ENCODE assay signal across 15 cellular contexts in the genomic region with DNA sequence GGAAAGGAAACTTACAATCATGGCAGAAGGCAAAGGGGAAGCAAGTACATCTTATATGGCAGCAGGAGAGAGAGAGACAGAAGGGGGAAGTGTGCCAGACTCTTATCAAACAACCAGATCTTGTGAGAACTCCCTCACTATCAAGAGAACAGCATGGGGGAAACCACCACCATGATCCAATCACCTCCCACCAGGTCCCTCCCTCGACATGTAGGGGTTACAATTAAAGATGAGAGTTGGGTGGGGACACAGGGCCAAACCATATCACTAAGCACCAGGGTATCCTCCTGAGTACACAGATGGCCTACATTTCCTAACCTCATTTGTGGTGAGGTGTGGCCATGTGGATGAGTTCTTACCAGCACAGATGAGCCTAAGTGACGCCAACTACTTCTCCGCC.
"Had no signal": no experiment of that assay in that cellular context is flagged by ENCODE, and none has a peak within 500 bp of the region (broad histone marks: within the 10 kb centered on the region; RNA-seq: fewer than 3 reads in every experiment).

No MANE protein-coding gene starts in this region.

- DNase-seq: activated CD4-positive, alpha-beta T cell treated with anti-CD3 and anti-CD28 coated beads for 4 hours; activated naive CD4-positive, alpha-beta T cell; foreskin melanocyte; left ventricle myocardium inferior; spleen; stimulated activated CD4-positive, alpha-beta T cell treated with anti-CD3 and anti-CD28 coated beads, Interleukin-1b, Interleukin-23, amount 100 ng/mL, for 48 hours; stimulated activated naive B cell treated with anti-CD40 and anti-IgM and Interleukin-4, amounts not matched to agents 10 μg/mL and 1 μg/mL and 100 μg/mL, for 72 hours; substantia nigra; transverse colon had no signal

- H3K9me3 ChIP-seq: ascending aorta, left ventricle myocardium inferior, spleen, transverse colon had no signal

- H3K4me3 Mint-ChIP-seq: activated T-helper 1 cell treated with anti-CD3 and anti-CD28 coated beads, Interleukin-12 subunit alpha, Interleukin-12 subunit beta, Interleukin-2, Interleukin-4 antibody, amounts not matched to agents 30 ng/mL and 10 ng/mL and 1 ng/mL, durations not matched to agents 14 hours and 24 hours and 36 hours; memory B cell; nephron; stimulated activated naive B cell treated with anti-CD40 and anti-IgM and Interleukin-4, amounts not matched to agents 10 μg/mL and 1 μg/mL and 100 μg/mL, for 72 hours had no signal

- H3K36me3 Mint-ChIP-seq: memory B cell; stimulated activated naive B cell treated with anti-CD40 and anti-IgM and Interleukin-4, amounts not matched to agents 10 μg/mL and 1 μg/mL and 100 μg/mL, for 72 hours had no signal

- H3K4me1 Mint-ChIP-seq: memory B cell; nephron; stimulated activated naive B cell treated with anti-CD40 and anti-IgM and Interleukin-4, amounts not matched to agents 10 μg/mL and 1 μg/mL and 100 μg/mL, for 72 hours had no signal

- H3K4me1 ChIP-seq: ascending aorta, left ventricle myocardium inferior, spleen, transverse colon had no signal

- ATAC-seq: sciatic nerve; stimulated activated naive B cell treated with anti-CD40 and anti-IgM and Interleukin-4, amounts not matched to agents 10 μg/mL and 1 μg/mL and 100 μg/mL, for 72 hours had no signal

- H3K4me3 ChIP-seq: ascending aorta, left ventricle myocardium inferior, spleen, transverse colon had no signal

- H3K9me3 Mint-ChIP-seq: activated T-helper 1 cell treated with anti-CD3 and anti-CD28 coated beads, Interleukin-12 subunit alpha, Interleukin-12 subunit beta, Interleukin-2, Interleukin-4 antibody, amounts not matched to agents 30 ng/mL and 10 ng/mL and 1 ng/mL, durations not matched to agents 14 hours and 24 hours and 36 hours had no signal

- H3K27ac Mint-ChIP-seq: activated T-helper 1 cell treated with anti-CD3 and anti-CD28 coated beads, Interleukin-12 subunit alpha, Interleukin-12 subunit beta, Interleukin-2, Interleukin-4 antibody, amounts not matched to agents 30 ng/mL and 10 ng/mL and 1 ng/mL, durations not matched to agents 14 hours and 24 hours and 36 hours; memory B cell; nephron; stimulated activated naive B cell treated with anti-CD40 and anti-IgM and Interleukin-4, amounts not matched to agents 10 μg/mL and 1 μg/mL and 100 μg/mL, for 72 hours had no signal

- H3K36me3 ChIP-seq: ascending aorta, left ventricle myocardium inferior, spleen, transverse colon had no signal

- H3K27me3 ChIP-seq: ascending aorta, spleen, transverse colon had no signal

- H3K27ac ChIP-seq: ascending aorta, left ventricle myocardium inferior, spleen, transverse colon, VCaP had no signal
